In the genomic region with DNA sequence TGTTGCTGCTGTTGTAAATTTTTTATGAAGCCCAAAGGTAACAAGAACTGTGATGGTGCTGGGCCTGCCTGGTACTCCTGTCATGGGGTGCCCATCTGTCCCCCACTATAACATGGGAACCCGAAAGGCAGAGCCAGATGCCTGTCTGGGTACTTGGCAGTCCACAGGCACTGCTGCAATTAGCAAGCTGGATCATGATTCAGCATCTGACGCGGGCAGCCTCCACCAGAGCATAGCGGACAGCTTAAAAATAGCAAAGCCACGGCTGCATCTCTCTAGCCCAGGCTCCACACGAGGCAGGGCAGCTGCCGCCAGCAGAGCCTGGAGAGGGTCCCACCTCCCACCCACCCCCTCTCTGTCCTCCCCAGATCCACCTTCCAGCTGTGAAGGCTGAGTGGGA, we compare ENCODE assay signal across 12 cellular contexts. TPM values are rescaled to one million over a fixed set of nuclear protein-coding genes. Genes with fewer than 3 reads are reported as not detected.
A peak's percentile ranks its signal among the peaks of the same experiment; 100 is the strongest.
DNase-seq lines count a peak whose midpoint lies in the region; ATAC-seq, FAIRE-seq and TF ChIP-seq lines count a peak whose summit lies in the region.
"Had no signal": no experiment of that assay in that cellular context is flagged by ENCODE, and none has a peak within 500 bp of the region (broad histone marks: within the 10 kb centered on the region; RNA-seq: fewer than 3 reads in every experiment).

No MANE protein-coding gene starts in this region.

- peak overlapping the region; percentile 38 for H3K4me3 ChIP-seq in BLaER1

- H3K4me2 ChIP-seq in BLaER1, result peak overlapping the region; percentile 86

- no peaks in the 10 kb centered on the region for H3K27me3 ChIP-seq in BLaER1

- no peaks in the 10 kb centered on the region for H4K20me1 ChIP-seq in BLaER1

- FAIRE-seq in GM12891 (lab: Jason Lieb, UNC), result no peak

- DNase-seq in NCI-H2227 (lab: John Stamatoyannopoulos, UW; ENCODE audit: unreplicated experiment) (peak; percentile 72), caudate nucleus (lab: John Stamatoyannopoulos, UW) (peak in 17 of 61 donors; percentile 7 to 60 (median 26)), kidney glomerular epithelial cell (lab: John Stamatoyannopoulos, UW) (peak; percentile 65), activated gamma-delta T cell (lab: John Stamatoyannopoulos, UW) (no peak), UCSD-AML1 (lab: John Stamatoyannopoulos, UW; ENCODE audit: unreplicated experiment) (no peak), GM12891 (ENCODE audit: insufficient read length, low spot score) (no peak)
- DNase-seq: activated T-cell treated with anti-CD3 and anti-CD28 coated beads, Interleukin-2, amount 50 U/mL, for 1 hour; CD4-positive, CD25-positive, alpha-beta regulatory T cell; NCI-H1930; T-cell had no signal

- no peaks in the 10 kb centered on the region for H3K36me3 ChIP-seq in BLaER1

- no peaks in the 10 kb centered on the region for H3K9me3 ChIP-seq in BLaER1

- H3K27ac ChIP-seq in BLaER1 (peak overlapping the region; percentile 71), caudate nucleus (ENCODE audit: low read depth, low read length) (peak overlapping the region; percentile 33)

- peaks cover 61% of the 10 kb centered on the region for H3K4me1 ChIP-seq in BLaER1

- H3K9ac ChIP-seq in BLaER1, result peak overlapping the region; percentile 36; the same call in 1 of the 2 replicates

- TF ChIP-seq POLR2A in GM12891 (IDR thresholded peaks at IDR 0.05; ENCODE audit: low read depth, low read length), result no peak

- ATAC-seq in HG03196 (IDR thresholded peaks at IDR 0.05; ENCODE audit: unreplicated experiment), result no peak
- ATAC-seq: T-cell had no signal

TF ChIP-seq in GM12891, 5 proteins besides CTCF, POLR2A, EP300 and RAD21:
- TF ChIP-seq POLR2AphosphoS5 (IDR thresholded peaks at IDR 0.05; ENCODE audit: low read depth, low read length), result no peak
- TF ChIP-seq TAF1 (IDR thresholded peaks at IDR 0.05; ENCODE audit: low read depth, low read length), result no peak
- no peak for TF ChIP-seq SPI1 (IDR thresholded peaks at IDR 0.05; ENCODE audit: low read depth, low read length)
- TF ChIP-seq POU2F2 (IDR thresholded peaks at IDR 0.05; ENCODE audit: low read depth, low read length), result no peak

RNA-seq across cellular contexts. Expression of gene SUSD4, which starts 22.9 kb away (rescaled TPM):
- 0.05 TPM for polyA plus RNA-seq in GM12891 (2012; ENCODE audit: low read depth, missing spikeins)

RNA-seq across cellular contexts. Expression of gene CCDC185, which starts 52.1 kb away (rescaled TPM):
- polyA plus RNA-seq in GM12891 (2012; ENCODE audit: low read depth, missing spikeins), result not detected
- polyA plus RNA-seq: CD4-positive, CD25-positive, alpha-beta regulatory T cell had no signal

Comparison
In these comparisons a context has a peak if more than half of its experiments do, and no peak if none do; other contexts are left out.
1. DNase-seq: peak in NCI-H2227 (single experiment) and kidney glomerular epithelial cell (single experiment); none in activated gamma-delta T cell (single experiment), UCSD-AML1 (single experiment) and GM12891 (single experiment).